Comparison of ENCODE assay signal across 1 cellular context in the genomic region with DNA sequence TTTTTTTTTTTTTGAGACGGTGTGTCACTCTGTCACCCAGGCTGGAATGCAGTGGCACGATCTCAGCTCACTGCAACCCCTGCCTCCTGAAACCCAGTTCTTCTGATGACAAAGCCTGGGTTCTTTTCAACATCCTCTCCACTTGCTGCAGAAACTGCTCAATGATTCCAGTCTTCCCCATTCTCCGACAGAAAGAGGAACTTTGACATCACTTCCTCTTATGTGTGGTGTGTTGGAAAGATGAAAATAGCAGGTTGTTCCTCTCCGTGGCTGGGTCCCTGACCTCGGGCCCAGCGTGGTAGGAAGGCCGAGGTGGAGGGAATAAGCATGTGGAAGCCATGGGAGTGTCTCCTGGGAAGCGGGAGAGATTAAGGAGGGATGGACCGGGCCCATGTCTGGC.
TF ChIP-seq lines count a peak whose summit lies in the region.

No MANE protein-coding gene starts in this region.

TF ChIP-seq in GM23338, 12 proteins besides CTCF, POLR2A, EP300 and RAD21 (continued from another document):
- TF ChIP-seq, protein P1, sequence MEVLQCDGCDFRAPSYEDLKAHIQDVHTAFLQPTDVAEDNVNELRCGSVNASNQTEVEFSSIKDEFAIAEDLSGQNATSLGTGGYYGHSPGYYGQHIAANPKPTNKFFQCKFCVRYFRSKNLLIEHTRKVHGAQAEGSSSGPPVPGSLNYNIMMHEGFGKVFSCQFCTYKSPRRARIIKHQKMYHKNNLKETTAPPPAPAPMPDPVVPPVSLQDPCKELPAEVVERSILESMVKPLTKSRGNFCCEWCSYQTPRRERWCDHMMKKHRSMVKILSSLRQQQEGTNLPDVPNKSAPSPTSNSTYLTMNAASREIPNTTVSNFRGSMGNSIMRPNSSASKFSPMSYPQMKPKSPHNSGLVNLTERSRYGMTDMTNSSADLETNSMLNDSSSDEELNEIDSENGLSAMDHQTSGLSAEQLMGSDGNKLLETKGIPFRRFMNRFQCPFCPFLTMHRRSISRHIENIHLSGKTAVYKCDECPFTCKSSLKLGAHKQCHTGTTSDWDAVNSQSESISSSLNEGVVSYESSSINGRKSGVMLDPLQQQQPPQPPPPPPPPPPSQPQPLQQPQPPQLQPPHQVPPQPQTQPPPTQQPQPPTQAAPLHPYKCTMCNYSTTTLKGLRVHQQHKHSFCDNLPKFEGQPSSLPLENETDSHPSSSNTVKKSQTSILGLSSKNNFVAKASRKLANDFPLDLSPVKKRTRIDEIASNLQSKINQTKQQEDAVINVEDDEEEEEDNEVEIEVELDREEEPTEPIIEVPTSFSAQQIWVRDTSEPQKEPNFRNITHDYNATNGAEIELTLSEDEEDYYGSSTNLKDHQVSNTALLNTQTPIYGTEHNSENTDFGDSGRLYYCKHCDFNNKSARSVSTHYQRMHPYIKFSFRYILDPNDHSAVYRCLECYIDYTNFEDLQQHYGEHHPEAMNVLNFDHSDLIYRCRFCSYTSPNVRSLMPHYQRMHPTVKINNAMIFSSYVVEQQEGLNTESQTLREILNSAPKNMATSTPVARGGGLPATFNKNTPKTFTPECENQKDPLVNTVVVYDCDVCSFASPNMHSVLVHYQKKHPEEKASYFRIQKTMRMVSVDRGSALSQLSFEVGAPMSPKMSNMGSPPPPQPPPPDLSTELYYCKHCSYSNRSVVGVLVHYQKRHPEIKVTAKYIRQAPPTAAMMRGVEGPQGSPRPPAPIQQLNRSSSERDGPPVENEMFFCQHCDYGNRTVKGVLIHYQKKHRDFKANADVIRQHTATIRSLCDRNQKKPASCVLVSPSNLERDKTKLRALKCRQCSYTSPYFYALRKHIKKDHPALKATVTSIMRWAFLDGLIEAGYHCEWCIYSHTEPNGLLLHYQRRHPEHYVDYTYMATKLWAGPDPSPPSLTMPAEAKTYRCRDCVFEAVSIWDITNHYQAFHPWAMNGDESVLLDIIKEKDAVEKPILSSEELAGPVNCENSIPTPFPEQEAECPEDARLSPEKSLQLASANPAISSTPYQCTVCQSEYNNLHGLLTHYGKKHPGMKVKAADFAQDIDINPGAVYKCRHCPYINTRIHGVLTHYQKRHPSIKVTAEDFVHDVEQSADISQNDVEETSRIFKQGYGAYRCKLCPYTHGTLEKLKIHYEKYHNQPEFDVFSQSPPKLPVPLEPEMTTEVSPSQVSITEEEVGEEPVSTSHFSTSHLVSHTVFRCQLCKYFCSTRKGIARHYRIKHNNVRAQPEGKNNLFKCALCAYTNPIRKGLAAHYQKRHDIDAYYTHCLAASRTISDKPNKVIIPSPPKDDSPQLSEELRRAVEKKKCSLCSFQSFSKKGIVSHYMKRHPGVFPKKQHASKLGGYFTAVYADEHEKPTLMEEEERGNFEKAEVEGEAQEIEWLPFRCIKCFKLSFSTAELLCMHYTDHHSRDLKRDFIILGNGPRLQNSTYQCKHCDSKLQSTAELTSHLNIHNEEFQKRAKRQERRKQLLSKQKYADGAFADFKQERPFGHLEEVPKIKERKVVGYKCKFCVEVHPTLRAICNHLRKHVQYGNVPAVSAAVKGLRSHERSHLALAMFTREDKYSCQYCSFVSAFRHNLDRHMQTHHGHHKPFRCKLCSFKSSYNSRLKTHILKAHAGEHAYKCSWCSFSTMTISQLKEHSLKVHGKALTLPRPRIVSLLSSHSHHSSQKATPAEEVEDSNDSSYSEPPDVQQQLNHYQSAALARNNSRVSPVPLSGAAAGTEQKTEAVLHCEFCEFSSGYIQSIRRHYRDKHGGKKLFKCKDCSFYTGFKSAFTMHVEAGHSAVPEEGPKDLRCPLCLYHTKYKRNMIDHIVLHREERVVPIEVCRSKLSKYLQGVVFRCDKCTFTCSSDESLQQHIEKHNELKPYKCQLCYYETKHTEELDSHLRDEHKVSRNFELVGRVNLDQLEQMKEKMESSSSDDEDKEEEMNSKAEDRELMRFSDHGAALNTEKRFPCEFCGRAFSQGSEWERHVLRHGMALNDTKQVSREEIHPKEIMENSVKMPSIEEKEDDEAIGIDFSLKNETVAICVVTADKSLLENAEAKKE (CRISPR knock-in tag; IDR thresholded peaks at IDR 0.05): no peak
- TF ChIP-seq NANOG (IDR thresholded peaks at IDR 0.05; ENCODE audit: borderline replicate concordance) (no peak), POLR2AphosphoS5 (IDR thresholded peaks at IDR 0.05; ENCODE audit: low read depth) (no peak), ZNF331 (CRISPR knock-in tag; IDR thresholded peaks at IDR 0.05; ENCODE audit: low read depth) (no peak)
- TF ChIP-seq, protein P2, sequence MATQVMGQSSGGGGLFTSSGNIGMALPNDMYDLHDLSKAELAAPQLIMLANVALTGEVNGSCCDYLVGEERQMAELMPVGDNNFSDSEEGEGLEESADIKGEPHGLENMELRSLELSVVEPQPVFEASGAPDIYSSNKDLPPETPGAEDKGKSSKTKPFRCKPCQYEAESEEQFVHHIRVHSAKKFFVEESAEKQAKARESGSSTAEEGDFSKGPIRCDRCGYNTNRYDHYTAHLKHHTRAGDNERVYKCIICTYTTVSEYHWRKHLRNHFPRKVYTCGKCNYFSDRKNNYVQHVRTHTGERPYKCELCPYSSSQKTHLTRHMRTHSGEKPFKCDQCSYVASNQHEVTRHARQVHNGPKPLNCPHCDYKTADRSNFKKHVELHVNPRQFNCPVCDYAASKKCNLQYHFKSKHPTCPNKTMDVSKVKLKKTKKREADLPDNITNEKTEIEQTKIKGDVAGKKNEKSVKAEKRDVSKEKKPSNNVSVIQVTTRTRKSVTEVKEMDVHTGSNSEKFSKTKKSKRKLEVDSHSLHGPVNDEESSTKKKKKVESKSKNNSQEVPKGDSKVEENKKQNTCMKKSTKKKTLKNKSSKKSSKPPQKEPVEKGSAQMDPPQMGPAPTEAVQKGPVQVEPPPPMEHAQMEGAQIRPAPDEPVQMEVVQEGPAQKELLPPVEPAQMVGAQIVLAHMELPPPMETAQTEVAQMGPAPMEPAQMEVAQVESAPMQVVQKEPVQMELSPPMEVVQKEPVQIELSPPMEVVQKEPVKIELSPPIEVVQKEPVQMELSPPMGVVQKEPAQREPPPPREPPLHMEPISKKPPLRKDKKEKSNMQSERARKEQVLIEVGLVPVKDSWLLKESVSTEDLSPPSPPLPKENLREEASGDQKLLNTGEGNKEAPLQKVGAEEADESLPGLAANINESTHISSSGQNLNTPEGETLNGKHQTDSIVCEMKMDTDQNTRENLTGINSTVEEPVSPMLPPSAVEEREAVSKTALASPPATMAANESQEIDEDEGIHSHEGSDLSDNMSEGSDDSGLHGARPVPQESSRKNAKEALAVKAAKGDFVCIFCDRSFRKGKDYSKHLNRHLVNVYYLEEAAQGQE (IDR thresholded peaks at IDR 0.05; ENCODE audit: unreplicated experiment): no peak
